In the genomic region with DNA sequence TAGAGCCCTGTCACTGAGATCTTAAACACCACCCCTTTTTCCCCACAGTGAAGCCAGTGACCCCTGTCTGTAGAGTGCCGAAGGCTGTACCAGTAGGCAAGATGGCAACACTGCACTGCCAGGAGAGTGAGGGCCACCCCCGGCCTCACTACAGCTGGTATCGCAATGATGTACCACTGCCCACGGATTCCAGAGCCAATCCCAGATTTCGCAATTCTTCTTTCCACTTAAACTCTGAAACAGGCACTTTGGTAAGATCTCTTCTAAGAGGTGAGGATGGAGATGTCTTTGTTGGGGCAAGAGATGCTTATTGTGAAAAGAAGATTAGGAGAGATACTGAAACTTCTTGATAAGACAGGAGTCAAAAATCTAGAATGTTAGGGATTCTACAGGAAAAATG, we compare ENCODE assay signal across 16 cellular contexts.
"Had no signal": no experiment of that assay in that cellular context is flagged by ENCODE, and none has a peak within 500 bp of the region (broad histone marks: within the 10 kb centered on the region; RNA-seq: fewer than 3 reads in every experiment).

No MANE protein-coding gene starts in this region.

- H3K4me3 ChIP-seq: hepatocyte, neural progenitor cell, prostate gland, stomach, testis had no signal

- H2AFZ ChIP-seq: hepatocyte, neural progenitor cell had no signal

- H3K36me3 ChIP-seq: prostate gland had no signal

- DNase-seq: activated CD4-positive, alpha-beta T cell treated with anti-CD3 and anti-CD28 coated beads, Interleukin-2, amount 10 ng/mL, durations not matched to agents 24 days and 14 days; activated naive CD8-positive, alpha-beta T cell treated with anti-CD3 and anti-CD28 coated beads, Interleukin-2, amount 50 U/mL, for 24 hours; dermis blood vessel endothelial cell; effector memory CD8-positive, alpha-beta T cell; foreskin keratinocyte; right cardiac atrium; small intestine; stimulated activated CD4-positive, alpha-beta T cell treated with anti-CD3 and anti-CD28 coated beads, Interleukin-15, amount 100 ng/mL, for 24 hours; stimulated activated CD4-positive, alpha-beta T cell treated with anti-CD3 and anti-CD28 coated beads, Interleukin-2, amount 100 ng/mL, for 48 hours; stomach; T-cell; T1000; testis had no signal

- ATAC-seq: activated naive CD8-positive, alpha-beta T cell treated with anti-CD3 and anti-CD28 coated beads, Interleukin-2, amount 50 U/mL, for 24 hours; effector memory CD8-positive, alpha-beta T cell; foreskin keratinocyte; right cardiac atrium; T-cell had no signal

- H3K4me1 ChIP-seq: foreskin keratinocyte, prostate gland, testis had no signal

- H3K79me2 ChIP-seq: hepatocyte had no signal

- H3K4me2 ChIP-seq: hepatocyte, neural progenitor cell had no signal

- H3K9me3 ChIP-seq: prostate gland, stomach, testis had no signal

- H3K27ac ChIP-seq: foreskin keratinocyte, hepatocyte, neural progenitor cell, prostate gland, stomach, testis had no signal

- H3K9ac ChIP-seq: neural progenitor cell had no signal

- FAIRE-seq: small intestine had no signal

- H3K27me3 ChIP-seq: foreskin keratinocyte, hepatocyte, neural progenitor cell, stomach, testis had no signal
